In the genomic region with DNA sequence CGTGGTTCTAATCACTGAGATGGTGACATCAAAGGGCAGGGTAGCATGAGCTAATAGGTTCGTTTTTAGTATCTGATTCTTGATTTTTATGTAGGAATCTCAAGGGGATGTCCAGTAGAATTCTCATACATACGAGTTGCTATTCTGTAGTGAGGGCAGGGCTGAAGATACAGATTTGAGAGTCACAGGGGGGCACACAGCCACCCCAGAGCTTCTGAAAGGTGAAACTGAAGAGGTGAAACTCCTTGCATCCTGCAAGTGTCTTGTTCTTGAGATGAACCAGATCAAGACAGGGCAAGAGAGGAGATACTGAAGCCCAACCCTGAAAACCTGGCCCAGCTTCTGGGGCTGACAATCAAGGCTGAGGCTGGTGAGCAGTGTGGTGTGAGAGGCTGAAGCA, we compare ENCODE assay signal across 15 cellular contexts.
DNase-seq lines count a peak whose midpoint lies in the region; ATAC-seq and TF ChIP-seq lines count a peak whose summit lies in the region.
"Had no signal": no experiment of that assay in that cellular context is flagged by ENCODE, and none has a peak within 500 bp of the region (broad histone marks: within the 10 kb centered on the region; RNA-seq: fewer than 3 reads in every experiment).

No MANE protein-coding gene starts in this region.

- peak overlapping the region; percentile 44 for H3K27ac ChIP-seq in OCI-LY1 (ENCODE audit: low read depth, low read length, poor library complexity, severe bottlenecking)
- H3K27ac ChIP-seq: neutrophil had no signal

- peaks cover 34% of the 10 kb centered on the region for H3K4me1 ChIP-seq in OCI-LY1 (ENCODE audit: insufficient read depth, low read length, severe bottlenecking)

- H3K9me2 ChIP-seq in OCI-LY1 (ENCODE audit: low read depth, low read length): no peaks in the 10 kb centered on the region

- no peak overlapping the region for H3K4me3 ChIP-seq in OCI-LY1 (ENCODE audit: low read depth, low read length, poor library complexity, severe bottlenecking)

- no peaks in the 10 kb centered on the region for H3F3A ChIP-seq in OCI-LY1 (ENCODE audit: insufficient read depth, low read length)

- H3K9ac ChIP-seq in OCI-LY1 (ENCODE audit: low read length): no peak overlapping the region

- TF ChIP-seq CTCF in OCI-LY1 (IDR thresholded peaks at IDR 0.05; ENCODE audit: low read length): no peak

- no peaks in the 10 kb centered on the region for H3K27me3 ChIP-seq in OCI-LY1 (ENCODE audit: insufficient read depth, low read length)
- H3K27me3 ChIP-seq: neutrophil had no signal

- H3K36me3 ChIP-seq in OCI-LY1 (ENCODE audit: insufficient read depth, low read length): no peaks in the 10 kb centered on the region
- H3K36me3 ChIP-seq: neutrophil had no signal

- H3K9me3 ChIP-seq in OCI-LY1 (ENCODE audit: low read length): no peaks in the 10 kb centered on the region
- H3K9me3 ChIP-seq: Caco-2, neutrophil had no signal

- H4K20me1 ChIP-seq in OCI-LY1 (ENCODE audit: insufficient read depth, low read length): no peaks in the 10 kb centered on the region

- ATAC-seq in GM18868 (IDR thresholded peaks at IDR 0.05; ENCODE audit: unreplicated experiment) (peak; percentile 84), GM21381 (IDR thresholded peaks at IDR 0.05; ENCODE audit: unreplicated experiment) (peak; percentile 79), HG02973 (IDR thresholded peaks at IDR 0.05; ENCODE audit: unreplicated experiment) (peak; percentile 63)

- no peak overlapping the region for H3K4me2 ChIP-seq in OCI-LY1 (ENCODE audit: low read length)

- H2AFZ ChIP-seq in OCI-LY1 (ENCODE audit: low read length): no peak overlapping the region

- DNase-seq in NCI-H146 (lab: John Stamatoyannopoulos, UW): no peak
- no peak for DNase-seq in stimulated activated CD4-positive, alpha-beta T cell treated with anti-CD3 and anti-CD28 coated beads, Interleukin-2, amount 100 ng/mL, for 48 hours
- no peak for DNase-seq in middle frontal gyrus (ENCODE audit: extremely low spot score, low spot score)
- no peak for DNase-seq in COLO668 (lab: John Stamatoyannopoulos, UW; ENCODE audit: unreplicated experiment)
- DNase-seq: Caco-2; cerebellar nuclear complex; kidney; NCI-H2081 treated with DMSO at 0.1 percent for 48 hours; stimulated activated CD4-positive, alpha-beta T cell treated with anti-CD3 and anti-CD28 coated beads, Interleukin-15, amount 100 ng/mL, for 24 hours; stimulated activated naive CD4-positive, alpha-beta T cell treated with Interleukin-2 at 50 U/mL for 16 hours had no signal

- no peaks in the 10 kb centered on the region for H3K79me2 ChIP-seq in OCI-LY1 (ENCODE audit: insufficient read depth, low read length)
